7 cellular contexts compared by ENCODE assay signal in the genomic region with DNA sequence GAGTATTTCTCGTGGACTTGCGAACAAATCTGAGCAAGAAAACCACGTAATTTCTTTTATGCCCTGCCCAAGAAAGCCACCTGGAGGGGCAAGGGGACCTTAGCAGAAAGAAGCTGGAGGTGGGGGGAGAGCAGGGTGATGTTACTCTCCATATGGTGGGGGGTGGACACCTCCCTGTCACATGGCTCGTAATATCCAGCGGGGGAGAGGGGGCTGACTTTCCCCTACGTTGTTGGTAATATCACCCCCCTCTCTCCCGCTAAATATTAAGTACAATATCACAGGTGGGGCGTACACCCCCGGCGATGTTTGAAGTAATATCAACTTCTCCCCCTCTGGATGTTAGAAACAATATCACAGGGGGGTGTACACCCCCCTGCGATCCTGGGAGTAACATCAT. TPM values are rescaled to one million over a fixed set of nuclear protein-coding genes. Genes with fewer than 3 reads are reported as not detected.
"Had no signal": no experiment of that assay in that cellular context is flagged by ENCODE, and none has a peak within 500 bp of the region (broad histone marks: within the 10 kb centered on the region; RNA-seq: fewer than 3 reads in every experiment).

No MANE protein-coding gene starts in this region.

RNA-seq across cellular contexts. Expression of a gene that starts 9.7 kb away (rescaled TPM):
- total RNA-seq: kidney epithelial cell, left ventricle myocardium superior, lower leg skin, mesenteric fat pad had no signal
- polyA plus RNA-seq: hepatocyte, immature natural killer cell, liver had no signal
